ENCODE assay signal across 1 cellular context in the genomic region with DNA sequence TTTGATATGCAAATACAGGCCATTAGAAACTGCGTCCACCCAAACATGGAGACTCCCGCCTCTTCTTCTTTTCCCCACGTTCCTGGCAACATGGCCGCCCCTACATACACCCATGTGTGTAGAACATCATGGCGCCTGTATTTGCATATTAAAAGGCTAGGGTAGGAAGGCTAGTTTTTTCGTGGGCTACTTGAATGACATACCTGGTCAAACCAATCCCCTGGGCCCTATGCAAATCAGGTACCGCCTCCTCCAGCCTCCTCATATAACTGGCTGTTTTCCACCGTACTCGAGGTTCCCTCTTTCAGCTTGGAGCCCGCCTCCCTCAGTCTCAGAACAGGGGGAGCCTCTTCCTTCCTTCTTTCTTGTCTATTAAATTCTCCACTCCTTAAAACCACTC.
TF ChIP-seq lines count a peak whose summit lies in the region.

No MANE protein-coding gene starts in this region.

TF ChIP-seq in K562, 482 proteins besides CTCF, POLR2A, EP300 and RAD21 (continued from another document):
- TF ChIP-seq, protein P1, sequence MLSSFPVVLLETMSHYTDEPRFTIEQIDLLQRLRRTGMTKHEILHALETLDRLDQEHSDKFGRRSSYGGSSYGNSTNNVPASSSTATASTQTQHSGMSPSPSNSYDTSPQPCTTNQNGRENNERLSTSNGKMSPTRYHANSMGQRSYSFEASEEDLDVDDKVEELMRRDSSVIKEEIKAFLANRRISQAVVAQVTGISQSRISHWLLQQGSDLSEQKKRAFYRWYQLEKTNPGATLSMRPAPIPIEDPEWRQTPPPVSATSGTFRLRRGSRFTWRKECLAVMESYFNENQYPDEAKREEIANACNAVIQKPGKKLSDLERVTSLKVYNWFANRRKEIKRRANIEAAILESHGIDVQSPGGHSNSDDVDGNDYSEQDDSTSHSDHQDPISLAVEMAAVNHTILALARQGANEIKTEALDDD (IDR thresholded peaks at IDR 0.05) = no peak
- TF ChIP-seq HMG20A (CRISPR knock-in tag; conservative IDR thresholded peaks at IDR 0.05) (no peak), ZNF197 (CRISPR knock-in tag; IDR thresholded peaks at IDR 0.05; ENCODE audit: low read depth) (no peak), NFRKB (IDR thresholded peaks at IDR 0.05; ENCODE audit: low read depth) (no peak), TGIF2 (CRISPR knock-in tag; IDR thresholded peaks at IDR 0.05) (no peak), ZNF217 (CRISPR knock-in tag; IDR thresholded peaks at IDR 0.05) (no peak), RBFOX2 (IDR thresholded peaks at IDR 0.05; ENCODE audit: low read depth, low read length) (no peak), ZNF644 (tag; IDR thresholded peaks at IDR 0.05; ENCODE audit: low read depth) (no peak), DMBX1 (CRISPR knock-in tag; IDR thresholded peaks at IDR 0.05; ENCODE audit: borderline replicate concordance) (no peak), FOXK1 (CRISPR knock-in tag; IDR thresholded peaks at IDR 0.05; ENCODE audit: borderline replicate concordance) (no peak), PCBP2 (IDR thresholded peaks at IDR 0.05; ENCODE audit: low read depth, low read length, poor library complexity, severe bottlenecking) (no peak), HDAC8 (tag; IDR thresholded peaks at IDR 0.05) (no peak), TAL1 (IDR thresholded peaks at IDR 0.05) (no peak), ILF3 (IDR thresholded peaks at IDR 0.05; ENCODE audit: borderline replicate concordance) (no peak), ATF1 (CRISPR knock-in tag; IDR thresholded peaks at IDR 0.05) (no peak), ATF1 (tag; IDR thresholded peaks at IDR 0.05) (no peak), EP400 (IDR thresholded peaks at IDR 0.05) (0 out of 2 replicates have a peak, but pooled peaks have one; percentile 18), NBN (IDR thresholded peaks at IDR 0.05; ENCODE audit: low read depth) (no peak), YY1 (IDR thresholded peaks at IDR 0.05; ENCODE audit: borderline replicate concordance in 1 of 3, control insufficient read depth in 1 of 3, extremely low read depth in 1 of 3, insufficient read depth in 3 of 3, insufficient read length in 1 of 3, insufficient replicate concordance in 2 of 3, low read depth in 1 of 3, low read length in 2 of 3) (peak; percentile 47 to 91 (median 74)), MYC (IDR thresholded peaks at IDR 0.05; ENCODE audit: low read depth, low read length) (peak; percentile 66), MYC (CRISPR knock-in tag; IDR thresholded peaks at IDR 0.05; ENCODE audit: borderline replicate concordance, low read depth) (no peak), GABPA (tag; conservative IDR thresholded peaks at IDR 0.05; ENCODE audit: low read depth) (no peak), ZNF408 (CRISPR knock-in tag; IDR thresholded peaks at IDR 0.05; ENCODE audit: low read depth) (no peak), RBM17 (IDR thresholded peaks at IDR 0.05; ENCODE audit: borderline replicate concordance, low read depth, low read length) (no peak), BMI1 (IDR thresholded peaks at IDR 0.05; ENCODE audit: low read length) (no peak), SRF (CRISPR knock-in tag; IDR thresholded peaks at IDR 0.05) (no peak), RBM14 (IDR thresholded peaks at IDR 0.05; ENCODE audit: borderline replicate concordance, insufficient read depth, low read depth, low read length) (no peak), KHSRP (IDR thresholded peaks at IDR 0.05) (no peak), TCF7L2 (IDR thresholded peaks at IDR 0.05; ENCODE audit: low read depth, low read length) (no peak), NRF1 (conservative IDR thresholded peaks at IDR 0.05 in 1 of 2, IDR thresholded peaks at IDR 0.05 in 1 of 2) (no peak)
- TF ChIP-seq, protein P2, sequence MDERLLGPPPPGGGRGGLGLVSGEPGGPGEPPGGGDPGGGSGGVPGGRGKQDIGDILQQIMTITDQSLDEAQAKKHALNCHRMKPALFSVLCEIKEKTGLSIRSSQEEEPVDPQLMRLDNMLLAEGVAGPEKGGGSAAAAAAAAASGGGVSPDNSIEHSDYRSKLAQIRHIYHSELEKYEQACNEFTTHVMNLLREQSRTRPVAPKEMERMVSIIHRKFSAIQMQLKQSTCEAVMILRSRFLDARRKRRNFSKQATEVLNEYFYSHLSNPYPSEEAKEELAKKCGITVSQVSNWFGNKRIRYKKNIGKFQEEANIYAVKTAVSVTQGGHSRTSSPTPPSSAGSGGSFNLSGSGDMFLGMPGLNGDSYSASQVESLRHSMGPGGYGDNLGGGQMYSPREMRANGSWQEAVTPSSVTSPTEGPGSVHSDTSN (CRISPR knock-in tag; IDR thresholded peaks at IDR 0.05; ENCODE audit: low read depth) = no peak
- TF ChIP-seq, protein P2 (tag; conservative IDR thresholded peaks at IDR 0.05; ENCODE audit: low read depth) = peak; percentile 52; the same call in 1 of the 2 replicates
- TF ChIP-seq, protein P3, sequence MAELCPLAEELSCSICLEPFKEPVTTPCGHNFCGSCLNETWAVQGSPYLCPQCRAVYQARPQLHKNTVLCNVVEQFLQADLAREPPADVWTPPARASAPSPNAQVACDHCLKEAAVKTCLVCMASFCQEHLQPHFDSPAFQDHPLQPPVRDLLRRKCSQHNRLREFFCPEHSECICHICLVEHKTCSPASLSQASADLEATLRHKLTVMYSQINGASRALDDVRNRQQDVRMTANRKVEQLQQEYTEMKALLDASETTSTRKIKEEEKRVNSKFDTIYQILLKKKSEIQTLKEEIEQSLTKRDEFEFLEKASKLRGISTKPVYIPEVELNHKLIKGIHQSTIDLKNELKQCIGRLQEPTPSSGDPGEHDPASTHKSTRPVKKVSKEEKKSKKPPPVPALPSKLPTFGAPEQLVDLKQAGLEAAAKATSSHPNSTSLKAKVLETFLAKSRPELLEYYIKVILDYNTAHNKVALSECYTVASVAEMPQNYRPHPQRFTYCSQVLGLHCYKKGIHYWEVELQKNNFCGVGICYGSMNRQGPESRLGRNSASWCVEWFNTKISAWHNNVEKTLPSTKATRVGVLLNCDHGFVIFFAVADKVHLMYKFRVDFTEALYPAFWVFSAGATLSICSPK (IDR thresholded peaks at IDR 0.05; ENCODE audit: borderline replicate concordance) = no peak
- TF ChIP-seq, protein P4, sequence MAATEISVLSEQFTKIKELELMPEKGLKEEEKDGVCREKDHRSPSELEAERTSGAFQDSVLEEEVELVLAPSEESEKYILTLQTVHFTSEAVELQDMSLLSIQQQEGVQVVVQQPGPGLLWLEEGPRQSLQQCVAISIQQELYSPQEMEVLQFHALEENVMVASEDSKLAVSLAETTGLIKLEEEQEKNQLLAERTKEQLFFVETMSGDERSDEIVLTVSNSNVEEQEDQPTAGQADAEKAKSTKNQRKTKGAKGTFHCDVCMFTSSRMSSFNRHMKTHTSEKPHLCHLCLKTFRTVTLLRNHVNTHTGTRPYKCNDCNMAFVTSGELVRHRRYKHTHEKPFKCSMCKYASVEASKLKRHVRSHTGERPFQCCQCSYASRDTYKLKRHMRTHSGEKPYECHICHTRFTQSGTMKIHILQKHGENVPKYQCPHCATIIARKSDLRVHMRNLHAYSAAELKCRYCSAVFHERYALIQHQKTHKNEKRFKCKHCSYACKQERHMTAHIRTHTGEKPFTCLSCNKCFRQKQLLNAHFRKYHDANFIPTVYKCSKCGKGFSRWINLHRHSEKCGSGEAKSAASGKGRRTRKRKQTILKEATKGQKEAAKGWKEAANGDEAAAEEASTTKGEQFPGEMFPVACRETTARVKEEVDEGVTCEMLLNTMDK (IDR thresholded peaks at IDR 0.05; ENCODE audit: borderline replicate concordance, insufficient read depth, low read depth, low read length, poor library complexity, severe bottlenecking) = no peak
- TF ChIP-seq, protein P5, sequence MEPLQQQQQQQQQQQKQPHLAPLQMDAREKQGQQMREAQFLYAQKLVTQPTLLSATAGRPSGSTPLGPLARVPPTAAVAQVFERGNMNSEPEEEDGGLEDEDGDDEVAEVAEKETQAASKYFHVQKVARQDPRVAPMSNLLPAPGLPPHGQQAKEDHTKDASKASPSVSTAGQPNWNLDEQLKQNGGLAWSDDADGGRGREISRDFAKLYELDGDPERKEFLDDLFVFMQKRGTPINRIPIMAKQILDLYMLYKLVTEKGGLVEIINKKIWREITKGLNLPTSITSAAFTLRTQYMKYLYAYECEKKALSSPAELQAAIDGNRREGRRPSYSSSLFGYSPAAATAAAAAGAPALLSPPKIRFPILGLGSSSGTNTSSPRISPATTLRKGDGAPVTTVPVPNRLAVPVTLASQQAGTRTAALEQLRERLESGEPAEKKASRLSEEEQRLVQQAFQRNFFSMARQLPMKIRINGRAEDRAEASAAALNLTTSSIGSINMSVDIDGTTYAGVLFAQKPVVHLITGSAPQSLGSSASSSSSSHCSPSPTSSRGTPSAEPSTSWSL (CRISPR knock-in tag; IDR thresholded peaks at IDR 0.05; ENCODE audit: borderline replicate concordance) = no peak
- TF ChIP-seq, protein P6, sequence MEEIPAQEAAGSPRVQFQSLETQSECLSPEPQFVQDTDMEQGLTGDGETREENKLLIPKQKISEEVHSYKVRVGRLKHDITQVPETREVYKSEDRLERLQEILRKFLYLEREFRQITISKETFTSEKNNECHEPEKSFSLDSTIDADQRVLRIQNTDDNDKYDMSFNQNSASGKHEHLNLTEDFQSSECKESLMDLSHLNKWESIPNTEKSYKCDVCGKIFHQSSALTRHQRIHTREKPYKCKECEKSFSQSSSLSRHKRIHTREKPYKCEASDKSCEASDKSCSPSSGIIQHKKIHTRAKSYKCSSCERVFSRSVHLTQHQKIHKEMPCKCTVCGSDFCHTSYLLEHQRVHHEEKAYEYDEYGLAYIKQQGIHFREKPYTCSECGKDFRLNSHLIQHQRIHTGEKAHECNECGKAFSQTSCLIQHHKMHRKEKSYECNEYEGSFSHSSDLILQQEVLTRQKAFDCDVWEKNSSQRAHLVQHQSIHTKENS (CRISPR knock-in tag; IDR thresholded peaks at IDR 0.05) = no peak
- TF ChIP-seq, protein P7, sequence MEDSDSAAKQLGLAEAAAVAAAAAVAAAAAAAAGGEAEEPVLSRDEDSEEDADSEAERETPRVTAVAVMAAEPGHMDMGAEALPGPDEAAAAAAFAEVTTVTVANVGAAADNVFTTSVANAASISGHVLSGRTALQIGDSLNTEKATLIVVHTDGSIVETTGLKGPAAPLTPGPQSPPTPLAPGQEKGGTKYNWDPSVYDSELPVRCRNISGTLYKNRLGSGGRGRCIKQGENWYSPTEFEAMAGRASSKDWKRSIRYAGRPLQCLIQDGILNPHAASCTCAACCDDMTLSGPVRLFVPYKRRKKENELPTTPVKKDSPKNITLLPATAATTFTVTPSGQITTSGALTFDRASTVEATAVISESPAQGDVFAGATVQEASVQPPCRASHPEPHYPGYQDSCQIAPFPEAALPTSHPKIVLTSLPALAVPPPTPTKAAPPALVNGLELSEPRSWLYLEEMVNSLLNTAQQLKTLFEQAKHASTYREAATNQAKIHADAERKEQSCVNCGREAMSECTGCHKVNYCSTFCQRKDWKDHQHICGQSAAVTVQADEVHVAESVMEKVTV (CRISPR knock-in tag; IDR thresholded peaks at IDR 0.05) = no peak
